Comparison of ENCODE assay signal across 17 cellular contexts in the genomic region with DNA sequence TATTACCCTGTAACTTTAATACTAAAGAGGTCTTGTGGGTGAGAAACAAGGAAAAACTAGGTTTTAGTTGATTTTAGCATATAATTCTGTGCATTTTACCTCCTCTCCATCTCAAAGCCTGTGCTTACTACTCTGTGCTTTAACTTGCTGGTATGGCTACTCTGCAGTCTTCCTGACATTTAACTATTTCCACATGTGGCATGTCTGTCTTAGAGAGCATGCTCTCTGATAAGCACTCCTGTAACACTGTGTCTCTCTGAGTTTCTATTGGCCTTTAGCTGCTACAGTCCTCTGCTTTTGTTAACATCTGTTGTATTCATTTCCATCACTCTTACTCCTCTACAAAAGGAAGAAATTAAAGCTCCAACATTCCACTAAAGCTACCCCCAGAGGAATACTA.
DNase-seq lines count a peak whose midpoint lies in the region; ATAC-seq and TF ChIP-seq lines count a peak whose summit lies in the region.
"Had no signal": no experiment of that assay in that cellular context is flagged by ENCODE, and none has a peak within 500 bp of the region (broad histone marks: within the 10 kb centered on the region; RNA-seq: fewer than 3 reads in every experiment).

No MANE protein-coding gene starts in this region.

- no peak overlapping the region for H3K4me2 ChIP-seq in hepatocyte

- peaks cover 7% of the 10 kb centered on the region for H4K20me1 ChIP-seq in hepatocyte (ENCODE audit: insufficient read depth, poor library complexity, severe bottlenecking)

- peaks cover 54% of the 10 kb centered on the region for H3K4me1 Mint-ChIP-seq in activated T-helper 17 cell treated with anti-CD3 and anti-CD28 coated beads, Interleukin-2, amount 50 U/mL, for 72 hours

- H3K4me3 ChIP-seq in cardiac muscle cell (no peak overlapping the region), left ventricle myocardium inferior (no peak overlapping the region), hepatocyte (no peak overlapping the region)
- H3K4me3 ChIP-seq: right lobe of liver had no signal

- H3K27me3 ChIP-seq in cardiac muscle cell (no peaks in the 10 kb centered on the region), left ventricle myocardium inferior (ENCODE audit: low read depth) (no peaks in the 10 kb centered on the region), hepatocyte (no peaks in the 10 kb centered on the region)
- H3K27me3 ChIP-seq: right lobe of liver had no signal

- H3K36me3 Mint-ChIP-seq in activated T-helper 17 cell treated with anti-CD3 and anti-CD28 coated beads, Interleukin-2, amount 50 U/mL, for 72 hours (ENCODE audit: low read depth) = peaks cover 83% of the 10 kb centered on the region

- no peaks in the 10 kb centered on the region for H3K36me3 ChIP-seq in cardiac muscle cell
- H3K36me3 ChIP-seq in left ventricle myocardium inferior = no peaks in the 10 kb centered on the region
- no peaks in the 10 kb centered on the region for H3K36me3 ChIP-seq in hepatocyte (replicated peaks; ENCODE audit: insufficient read depth, low read depth)
- H3K36me3 ChIP-seq: right lobe of liver had no signal

- H2AFZ ChIP-seq in hepatocyte = no peak overlapping the region

- peak overlapping the region; percentile 30 for H3K4me3 Mint-ChIP-seq in activated T-helper 17 cell treated with anti-CD3 and anti-CD28 coated beads, Interleukin-2, amount 50 U/mL, for 72 hours
- H3K4me3 Mint-ChIP-seq: activated T-cell treated with anti-CD3 and anti-CD28 coated beads, Interleukin-2, amount 50 U/mL, for 4 hours had no signal

- H3K27me3 Mint-ChIP-seq in activated T-helper 17 cell treated with anti-CD3 and anti-CD28 coated beads, Interleukin-2, amount 50 U/mL, for 72 hours = no peaks in the 10 kb centered on the region

- intact Hi-C loops in left ventricle myocardium inferior (cut with micrococcal nuclease) = no loop called here

- no peak for ATAC-seq in activated T-helper 17 cell treated with anti-CD3 and anti-CD28 coated beads, Interleukin-2, amount 50 U/mL, for 72 hours (replicated peaks)
- ATAC-seq: activated T-cell treated with anti-CD3 and anti-CD28 coated beads, Interleukin-2, amount 50 U/mL, for 4 hours; right lobe of liver had no signal

- H3K9me3 ChIP-seq in cardiac muscle cell (ENCODE audit: low read depth) = no peaks in the 10 kb centered on the region
- no peaks in the 10 kb centered on the region for H3K9me3 ChIP-seq in left ventricle myocardium inferior (replicated peaks)
- H3K9me3 ChIP-seq in hepatocyte (ENCODE audit: low read depth) = no peaks in the 10 kb centered on the region
- H3K9me3 ChIP-seq: right lobe of liver had no signal

- H3K4me1 ChIP-seq in cardiac muscle cell (ENCODE audit: low read depth) (peaks cover 17% of the 10 kb centered on the region), left ventricle myocardium inferior (peaks cover 40% of the 10 kb centered on the region), hepatocyte (ENCODE audit: insufficient read depth) (peaks cover 7% of the 10 kb centered on the region)
- H3K4me1 ChIP-seq: right lobe of liver had no signal

- H3K27ac ChIP-seq in cardiac muscle cell (no peak overlapping the region), left ventricle myocardium inferior (replicated peaks) (no peak overlapping the region), hepatocyte (peak overlapping the region; percentile 1)
- H3K27ac ChIP-seq: right lobe of liver had no signal

- H3K27ac Mint-ChIP-seq in activated T-helper 17 cell treated with anti-CD3 and anti-CD28 coated beads, Interleukin-2, amount 50 U/mL, for 72 hours = peak overlapping the region; percentile 28

- peaks cover 68% of the 10 kb centered on the region for H3K79me2 ChIP-seq in hepatocyte

- no peaks in the 10 kb centered on the region for H3K9me3 Mint-ChIP-seq in activated T-helper 17 cell treated with anti-CD3 and anti-CD28 coated beads, Interleukin-2, amount 50 U/mL, for 72 hours
- H3K9me3 Mint-ChIP-seq: activated T-cell treated with anti-CD3 and anti-CD28 coated beads, Interleukin-2, amount 50 U/mL, for 4 hours had no signal

- TF ChIP-seq CTCF in cardiac muscle cell (IDR thresholded peaks at IDR 0.05; ENCODE audit: low read depth, low read length) = no peak
- TF ChIP-seq CTCF in left ventricle myocardium inferior (IDR thresholded peaks at IDR 0.05; ENCODE audit: borderline replicate concordance) = no peak
- no peak for TF ChIP-seq CTCF in hepatocyte (IDR thresholded peaks at IDR 0.05; ENCODE audit: poor library complexity)

- DNase-seq in cardiac muscle cell (ENCODE audit: low read depth in 1 of 2, low spot score in 1 of 2) (peak; percentile 47 to 50), left ventricle myocardium inferior (no peak), hepatocyte (ENCODE audit: low spot score) (no peak), NCI-H146 (lab: John Stamatoyannopoulos, UW) (no peak), HEK293T (ENCODE audit: extremely low spot score) (no peak), NCI-H187 (lab: John Stamatoyannopoulos, UW) (no peak), Kasumi-1 (lab: John Stamatoyannopoulos, UW) (no peak)
- DNase-seq: activated CD4-positive, alpha-beta T cell treated with anti-CD3 and anti-CD28 coated beads, Interleukin-2, amount 50 U/mL, for 1 hour; activated T-cell treated with anti-CD3 and anti-CD28 coated beads, Interleukin-2, amount 50 U/mL, for 4 hours; aorta; mesenchymal stem cell; NCI-H1694; NCI-H345; right lobe of liver; SIG-M5; T1000 had no signal

- CTCF ChIA-PET in HEK293T (lab: Yijun Ruan, JAX) = no interaction called here

- H3K9me2 ChIP-seq in hepatocyte (replicated peaks; ENCODE audit: insufficient read depth) = no peaks in the 10 kb centered on the region

- POLR2A ChIA-PET in HEK293T (lab: Yijun Ruan, JAX) = no interaction called here

TF ChIP-seq in HEK293T, 16 proteins besides CTCF, POLR2A, EP300 and RAD21:
- TF ChIP-seq ZNF384 (IDR thresholded peaks at IDR 0.05) = no peak
- TF ChIP-seq HDGF (IDR thresholded peaks at IDR 0.05; ENCODE audit: borderline replicate concordance) = no peak
- TF ChIP-seq SUZ12 (IDR thresholded peaks at IDR 0.05) = no peak
- TF ChIP-seq FOXA1 (IDR thresholded peaks at IDR 0.05) = no peak
- no peak for TF ChIP-seq TARDBP (IDR thresholded peaks at IDR 0.05)
- no peak for TF ChIP-seq L3MBTL2 (conservative IDR thresholded peaks at IDR 0.05)
- TF ChIP-seq LEF1 (IDR thresholded peaks at IDR 0.05; ENCODE audit: borderline replicate concordance) = no peak
- no peak for TF ChIP-seq NFRKB (IDR thresholded peaks at IDR 0.05)
- no peak for TF ChIP-seq ARNT (IDR thresholded peaks at IDR 0.05)
- TF ChIP-seq, protein P1, sequence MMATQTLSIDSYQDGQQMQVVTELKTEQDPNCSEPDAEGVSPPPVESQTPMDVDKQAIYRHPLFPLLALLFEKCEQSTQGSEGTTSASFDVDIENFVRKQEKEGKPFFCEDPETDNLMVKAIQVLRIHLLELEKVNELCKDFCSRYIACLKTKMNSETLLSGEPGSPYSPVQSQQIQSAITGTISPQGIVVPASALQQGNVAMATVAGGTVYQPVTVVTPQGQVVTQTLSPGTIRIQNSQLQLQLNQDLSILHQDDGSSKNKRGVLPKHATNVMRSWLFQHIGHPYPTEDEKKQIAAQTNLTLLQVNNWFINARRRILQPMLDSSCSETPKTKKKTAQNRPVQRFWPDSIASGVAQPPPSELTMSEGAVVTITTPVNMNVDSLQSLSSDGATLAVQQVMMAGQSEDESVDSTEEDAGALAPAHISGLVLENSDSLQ (IDR thresholded peaks at IDR 0.05) = no peak
- no peak for TF ChIP-seq ELF4 (IDR thresholded peaks at IDR 0.05)
- no peak for TF ChIP-seq FOXM1 (IDR thresholded peaks at IDR 0.05; ENCODE audit: borderline replicate concordance)
- TF ChIP-seq BHLHE40 (IDR thresholded peaks at IDR 0.05; ENCODE audit: borderline replicate concordance) = no peak
- TF ChIP-seq SP1 (IDR thresholded peaks at IDR 0.05) = no peak
- TF ChIP-seq FOXK2 (IDR thresholded peaks at IDR 0.05) = no peak

Comparison
In these comparisons a context has a peak if more than half of its experiments do, and no peak if none do; other contexts are left out.
1. DNase-seq: peak in cardiac muscle cell (2 of 2); none in left ventricle myocardium inferior (single experiment), hepatocyte (single experiment), NCI-H146 (single experiment), HEK293T (single experiment), NCI-H187 (0 of 2) and Kasumi-1 (0 of 2).